Comparison of ENCODE assay signal across 8 cellular contexts in the genomic region with DNA sequence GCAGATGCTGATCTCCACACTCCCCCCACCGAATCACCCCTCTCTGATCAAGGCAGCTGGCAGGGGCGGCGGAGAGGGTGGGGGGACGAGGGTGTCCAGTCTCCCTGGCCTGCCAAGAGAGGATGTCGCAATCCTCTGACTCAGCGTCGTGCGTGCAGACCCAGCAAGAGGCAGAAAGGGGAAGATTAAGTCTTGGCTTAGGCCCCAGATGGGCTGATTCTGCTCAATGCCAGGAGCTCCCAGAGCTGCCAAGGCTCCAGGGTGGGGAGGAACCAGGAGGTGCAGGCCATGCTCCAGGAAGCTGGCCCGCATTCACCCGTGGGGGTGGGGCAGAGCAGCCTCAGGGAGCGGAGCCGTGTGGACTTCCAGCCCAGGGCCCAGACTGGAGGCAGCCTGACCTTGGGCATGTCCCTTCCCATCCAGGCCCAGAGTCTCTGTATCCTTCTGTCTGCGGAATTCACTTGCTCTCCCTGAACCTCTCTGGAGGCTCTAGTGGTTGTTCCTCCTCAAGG. TPM values are rescaled to one million over a fixed set of nuclear protein-coding genes. Genes with fewer than 3 reads are reported as not detected.
A peak's percentile ranks its signal among the peaks of the same experiment; 100 is the strongest.
DNase-seq lines count a peak whose midpoint lies in the region; ATAC-seq and TF ChIP-seq lines count a peak whose summit lies in the region.

No MANE protein-coding gene starts in this region.

- H3K4me3 Mint-ChIP-seq in CD8-positive, alpha-beta memory T cell, result no peak overlapping the region

- peak in 3 of 4 donors; percentile 40 to 68 (median 51) for TF ChIP-seq POLR2A in upper lobe of left lung (IDR thresholded peaks at IDR 0.05)

- peak overlapping the region; percentile 68; the same call in 1 of the 2 replicates for H2AFZ ChIP-seq in SK-N-SH (ENCODE audit: low read depth)

- peak overlapping the region; percentile 48 for H3K9ac ChIP-seq in SK-N-SH

- H3K36me3 Mint-ChIP-seq in CD8-positive, alpha-beta memory T cell, result no peaks in the 10 kb centered on the region

- H3K27ac Mint-ChIP-seq in CD8-positive, alpha-beta memory T cell, result peak overlapping the region in 2 of 8 donors; percentile 37 to 41

- H3K9me2 ChIP-seq in SK-N-SH, result no peaks in the 10 kb centered on the region

- CTCF ChIA-PET in CD8-positive, alpha-beta memory T cell (lab: Charles Lee), result interaction anchor here (1.7 kb wide), 1 partner anchor 18 kb away, joined by 5 read pairs; no protein-coding TSS in a partner anchor
- CTCF ChIA-PET in SK-N-SH (lab: Yijun Ruan, JAX), result interaction anchor here (0.6 to 11.9 kb wide), 7 partner anchors 10 to 53 kb away, joined by 3 to 92 read pairs (median 8); no protein-coding TSS in a partner anchor

- no peaks in the 10 kb centered on the region for H4K20me1 ChIP-seq in SK-N-SH (ENCODE audit: insufficient read depth)

- 8% methylated on average over 9 of the region's 13 CpGs for WGBS in SK-N-SH (ENCODE audit: low lambda C conversion rate)
- 4 to 6% methylated on average over 6 to 13 of the region's 13 CpGs for WGBS in upper lobe of left lung, 2 donors

- peak overlapping the region; percentile 47 for H3K27ac ChIP-seq in CD8-positive, alpha-beta memory T cell (ENCODE audit: low read depth, low read length)
- H3K27ac ChIP-seq in SK-N-SH (ENCODE audit: low read depth in 2 of 2, low read length in 1 of 2), result peak overlapping the region; percentile 36 to 94
- peak overlapping the region; percentile 89 to 98 (median 97) for H3K27ac ChIP-seq in upper lobe of left lung

- no peak for TF ChIP-seq RAD21 in SK-N-SH (IDR thresholded peaks at IDR 0.05; ENCODE audit: low read length)

- peaks cover 6 to 18% (median 9%) of the 10 kb centered on the region in 3 donors for H3K4me1 Mint-ChIP-seq in CD8-positive, alpha-beta memory T cell

- H3F3A ChIP-seq in SK-N-SH (replicated peaks; ENCODE audit: insufficient read depth), result peaks cover 20% of the 10 kb centered on the region

- no peaks in the 10 kb centered on the region for H3K9me3 Mint-ChIP-seq in CD8-positive, alpha-beta memory T cell

- no peaks in the 10 kb centered on the region for H3K79me2 ChIP-seq in SK-N-SH (ENCODE audit: insufficient read depth)

- POLR2A ChIA-PET in CD8-positive, alpha-beta memory T cell (lab: Charles Lee), result no interaction called here
- POLR2A ChIA-PET in SK-N-SH (lab: Yijun Ruan, JAX), result no interaction called here

- no peaks in the 10 kb centered on the region for H3K27me3 Mint-ChIP-seq in CD8-positive, alpha-beta memory T cell

- ATAC-seq in upper lobe of left lung (ENCODE audit: low FRiP score in 2 of 2) (peak; percentile 93 to 96), GM19452 (IDR thresholded peaks at IDR 0.05; ENCODE audit: unreplicated experiment) (no peak)

- TF ChIP-seq EP300 in SK-N-SH (IDR thresholded peaks at IDR 0.05; ENCODE audit: borderline replicate concordance in 1 of 2, low read depth in 1 of 2, low read length in 1 of 2) (peak; percentile 17 to 90; a peak in 3 of 4 replicates), upper lobe of left lung (IDR thresholded peaks at IDR 0.05) (peak in 2 of 4 donors; percentile 98)

- TF ChIP-seq CTCF in SK-N-SH (IDR thresholded peaks at IDR 0.05), result no peak
- no peak for TF ChIP-seq CTCF in epithelial cell of proximal tubule (conservative IDR thresholded peaks at IDR 0.05; ENCODE audit: low read depth, low read length)
- TF ChIP-seq CTCF in upper lobe of left lung (IDR thresholded peaks at IDR 0.05), result no peak

- H3K9me3 ChIP-seq in CD8-positive, alpha-beta memory T cell (ENCODE audit: low read length), result no peaks in the 10 kb centered on the region
- H3K9me3 ChIP-seq in SK-N-SH (no peaks in the 10 kb centered on the region), upper lobe of left lung (no peaks in the 10 kb centered on the region)

- DNase-seq in CD8-positive, alpha-beta memory T cell, result no peak
- DNase-seq in HuH-7 (ENCODE audit: low spot score), result peak; percentile 56
- DNase-seq in SK-N-SH, result peak; percentile 65
- DNase-seq in epithelial cell of proximal tubule (ENCODE audit: low read depth), result peak; percentile 97
- DNase-seq in midbrain (lab: John Stamatoyannopoulos, UW), result peak; percentile 88
- DNase-seq in upper lobe of left lung, result peak; percentile 92 to 99
- DNase-seq in NCI-H1436 (lab: John Stamatoyannopoulos, UW), result no peak

- H3K4me3 ChIP-seq in CD8-positive, alpha-beta memory T cell (ENCODE audit: low read length), result no peak overlapping the region
- no peak overlapping the region for H3K4me3 ChIP-seq in SK-N-SH (ENCODE audit: low read depth in 2 of 2, low read length in 1 of 2)
- H3K4me3 ChIP-seq in epithelial cell of proximal tubule (ENCODE audit: low read depth, low read length), result no peak overlapping the region
- H3K4me3 ChIP-seq in upper lobe of left lung, result no peak overlapping the region

- H3K4me1 ChIP-seq in CD8-positive, alpha-beta memory T cell (ENCODE audit: insufficient read depth, low read length), result peaks cover 1% of the 10 kb centered on the region
- H3K4me1 ChIP-seq in SK-N-SH (ENCODE audit: control insufficient read depth in 1 of 2, insufficient read depth in 2 of 2, low read depth in 1 of 2, low read length in 1 of 2), result peaks cover 4 to 13% of the 10 kb centered on the region in 2 experiments; a peak in 3 of 4 replicates
- H3K4me1 ChIP-seq in upper lobe of left lung, result peaks cover 76 to 94% (median 78%) of the 10 kb centered on the region in 4 donors

- H3K27me3 ChIP-seq in CD8-positive, alpha-beta memory T cell (ENCODE audit: insufficient read depth, low read length, poor library complexity, severe bottlenecking), result no peaks in the 10 kb centered on the region
- H3K27me3 ChIP-seq in SK-N-SH (ENCODE audit: insufficient read depth) (no peaks in the 10 kb centered on the region), upper lobe of left lung (no peaks in the 10 kb centered on the region)

- H3K4me2 ChIP-seq in SK-N-SH, result peak overlapping the region; percentile 64

- H3K36me3 ChIP-seq in CD8-positive, alpha-beta memory T cell (ENCODE audit: insufficient read depth, low read length), result no peaks in the 10 kb centered on the region
- no peaks in the 10 kb centered on the region for H3K36me3 ChIP-seq in SK-N-SH (replicated peaks in 1 of 2; ENCODE audit: control insufficient read depth in 1 of 2, insufficient read depth in 2 of 2, low read length in 1 of 2)
- no peaks in the 10 kb centered on the region for H3K36me3 ChIP-seq in upper lobe of left lung

TF ChIP-seq in SK-N-SH, 30 proteins besides CTCF, POLR2A, EP300 and RAD21 (continues in another document):
- TF ChIP-seq FOXJ3 (CRISPR knock-in tag; IDR thresholded peaks at IDR 0.05) (no peak), CHD2 (IDR thresholded peaks at IDR 0.05; ENCODE audit: low read length, partially characterized antibody) (peak; percentile 80), ELF1 (IDR thresholded peaks at IDR 0.05) (peak; percentile 82), SIN3A (IDR thresholded peaks at IDR 0.05; ENCODE audit: borderline replicate concordance, low read depth, low read length) (peak; percentile 85; the same call in 1 of the 2 replicates), MEF2A (IDR thresholded peaks at IDR 0.05; ENCODE audit: borderline replicate concordance, low read depth) (no peak), SMC3 (IDR thresholded peaks at IDR 0.05; ENCODE audit: low read depth, low read length) (no peak), NFIC (IDR thresholded peaks at IDR 0.05; ENCODE audit: borderline replicate concordance) (peak; percentile 98), USF1 (IDR thresholded peaks at IDR 0.05; ENCODE audit: borderline replicate concordance, low read depth) (peak; percentile 33; the same call in 1 of the 2 replicates)
- TF ChIP-seq, protein P1, sequence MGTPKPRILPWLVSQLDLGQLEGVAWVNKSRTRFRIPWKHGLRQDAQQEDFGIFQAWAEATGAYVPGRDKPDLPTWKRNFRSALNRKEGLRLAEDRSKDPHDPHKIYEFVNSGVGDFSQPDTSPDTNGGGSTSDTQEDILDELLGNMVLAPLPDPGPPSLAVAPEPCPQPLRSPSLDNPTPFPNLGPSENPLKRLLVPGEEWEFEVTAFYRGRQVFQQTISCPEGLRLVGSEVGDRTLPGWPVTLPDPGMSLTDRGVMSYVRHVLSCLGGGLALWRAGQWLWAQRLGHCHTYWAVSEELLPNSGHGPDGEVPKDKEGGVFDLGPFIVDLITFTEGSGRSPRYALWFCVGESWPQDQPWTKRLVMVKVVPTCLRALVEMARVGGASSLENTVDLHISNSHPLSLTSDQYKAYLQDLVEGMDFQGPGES (IDR thresholded peaks at IDR 0.05; ENCODE audit: low read depth, low read length), result no peak

RNA-seq across cellular contexts. Expression of gene BCL3, which starts 6.6 kb away (rescaled TPM):
- total RNA-seq in CD8-positive, alpha-beta memory T cell, result 10 to 100 TPM; 30.5 to 33.9 TPM
- 9.8 TPM for polyA plus RNA-seq in CD8-positive, alpha-beta memory T cell
- polyA plus RNA-seq in SK-N-SH (2012; rRNA removed), result 7.5 and 19.2 TPM in 2 replicates
- 8.9 and 12.7 TPM in 2 replicates for polyA plus RNA-seq in SK-N-SH (2012; cell fraction: cytosol; rRNA removed)
- 49.3 and 90.0 TPM in 2 replicates for polyA plus RNA-seq in SK-N-SH (2012; cell fraction: nucleus; rRNA removed)
- total RNA-seq in epithelial cell of proximal tubule (32.4 and 49.3 TPM in 2 replicates), upper lobe of left lung (100 to 1,000 TPM in 2 of 6 donors, 10 to 100 TPM in 4; 31.1 to 114 (median 71.6) TPM)

RNA-seq across cellular contexts. Expression of gene CBLC, which starts 35.8 kb away (rescaled TPM):
- total RNA-seq in CD8-positive, alpha-beta memory T cell, result not detected
- polyA plus RNA-seq in CD8-positive, alpha-beta memory T cell, result not detected
- polyA plus RNA-seq in SK-N-SH (2012; rRNA removed), result not detected in 2 replicates
- polyA plus RNA-seq in SK-N-SH (2012; cell fraction: cytosol; rRNA removed), result not detected in 2 replicates
- polyA plus RNA-seq in SK-N-SH (2012; cell fraction: nucleus; rRNA removed), result 0.04 TPM in 1 of 2 replicates, not detected in the other
- total RNA-seq in epithelial cell of proximal tubule, result 16.1 and 27.2 TPM in 2 replicates
- total RNA-seq in upper lobe of left lung, result 10 to 100 TPM in 1 of 6 donors, 1 to 10 TPM in 5; 2.9 to 10.5 (median 4.5) TPM

RNA-seq across cellular contexts. Expression of gene CEACAM16, which starts 42.9 kb away (rescaled TPM):
- total RNA-seq in CD8-positive, alpha-beta memory T cell, result not detected
- polyA plus RNA-seq in CD8-positive, alpha-beta memory T cell, result not detected
- polyA plus RNA-seq in SK-N-SH (2012; rRNA removed), result not detected in 2 replicates
- not detected in 2 replicates for polyA plus RNA-seq in SK-N-SH (2012; cell fraction: cytosol; rRNA removed)
- polyA plus RNA-seq in SK-N-SH (2012; cell fraction: nucleus; rRNA removed), result 0.04 TPM in 1 of 2 replicates, not detected in the other
- total RNA-seq in epithelial cell of proximal tubule, result not detected in 2 replicates
- total RNA-seq in upper lobe of left lung, result not detected

Comparison
In these comparisons a context has a peak if more than half of its experiments do, and no peak if none do; other contexts are left out.
1. DNase-seq: peak in HuH-7 (single experiment), SK-N-SH (single experiment), epithelial cell of proximal tubule (single experiment), midbrain (single experiment) and upper lobe of left lung (2 of 2); none in CD8-positive, alpha-beta memory T cell (0 of 5) and NCI-H1436 (single experiment).
2. H3K27ac ChIP-seq: peak in every context shown above with its lines; median percentile 97 in upper lobe of left lung; 65 in SK-N-SH; 47 in CD8-positive, alpha-beta memory T cell.